ENCODE assay signal across 17 cellular contexts in genomic region chr4:159297088-159297487, GRCh38.
DNase-seq lines count a peak whose midpoint lies in the region; ATAC-seq, FAIRE-seq and TF ChIP-seq lines count a peak whose summit lies in the region.
"Had no signal": no experiment of that assay in that cellular context is flagged by ENCODE, and none has a peak within 500 bp of the region (broad histone marks: within the 10 kb centered on the region; RNA-seq: fewer than 3 reads in every experiment).

No MANE protein-coding gene starts in this region.

- H3K36me3 ChIP-seq in GM06990 (ENCODE audit: control insufficient read depth, insufficient read depth, low read length) (no peaks in the 10 kb centered on the region), GM12878 (ENCODE audit: control insufficient read depth in 2 of 2, insufficient read depth in 2 of 2, low read length in 1 of 2) (no peaks in the 10 kb centered on the region)
- H3K36me3 ChIP-seq: ascending aorta, SJCRH30 had no signal

- POLR2A ChIA-PET in GM12878 (lab: Charles Lee): no interaction called here

- in situ Hi-C loops in GM12878 (cut with MboI): no loop called here

- 59% methylated on average over 4 of the region's 4 CpGs for WGBS in GM12878 (ENCODE audit: insufficient coverage, insufficient replicate concordance, low lambda C conversion rate, missing lambda C conversion rate)

- DNase-seq in GM06990 (ENCODE audit: extremely low read depth, insufficient read length) (no peak), GM12878 (ENCODE audit: low read depth, low spot score) (no peak), left lobe of liver (ENCODE audit: low spot score) (no peak), glutamatergic neuron (no peak), iPS-NIHi7 (ENCODE audit: extremely low spot score) (no peak)
- DNase-seq: kidney glomerular epithelial cell, NCI-H187, NCI-H446 treated with DMSO at 0.1 percent for 48 hours, occipital lobe, SJCRH30 had no signal

- no peak overlapping the region for H3K4me3 ChIP-seq in GM06990 (replicated peaks; ENCODE audit: low read depth, low read length)
- no peak overlapping the region for H3K4me3 ChIP-seq in GM12878
- H3K4me3 ChIP-seq: ascending aorta, SJCRH30 had no signal

- H3K36me3 Mint-ChIP-seq in glutamatergic neuron (ENCODE audit: unreplicated experiment): no peaks in the 10 kb centered on the region

- H3K9me3 ChIP-seq in GM12878 (replicated peaks; ENCODE audit: control insufficient read depth, insufficient read depth, low read length): no peaks in the 10 kb centered on the region
- H3K9me3 ChIP-seq: ascending aorta, SJCRH30 had no signal

- H4K20me1 ChIP-seq in GM12878 (ENCODE audit: control insufficient read depth, insufficient read depth): no peaks in the 10 kb centered on the region

- no TSS peak for BruUV-seq in GM12878 (replicated peaks; lab: Mats Ljungman, UMichigan)

- no peaks in the 10 kb centered on the region for H3K79me2 ChIP-seq in GM12878 (ENCODE audit: control insufficient read depth, insufficient read depth, low read length)

- no peak for TF ChIP-seq EP300 in GM12878 (IDR thresholded peaks at IDR 0.05; ENCODE audit: borderline replicate concordance in 1 of 2, control insufficient read depth in 1 of 2, low read depth in 2 of 2, low read length in 2 of 2)

- H3K4me1 ChIP-seq in GM12878 (ENCODE audit: control insufficient read depth, insufficient read depth, low read length): no peaks in the 10 kb centered on the region
- H3K4me1 ChIP-seq: ascending aorta, SJCRH30 had no signal

- H3K4me3 Mint-ChIP-seq in glutamatergic neuron (ENCODE audit: unreplicated experiment): no peak overlapping the region
- H3K4me3 Mint-ChIP-seq: B cell had no signal

- no peak overlapping the region for H3K27ac Mint-ChIP-seq in glutamatergic neuron (ENCODE audit: unreplicated experiment)
- H3K27ac Mint-ChIP-seq: B cell had no signal

- RAD21 ChIA-PET in GM12878 (lab: Charles Lee; ENCODE audit: unreplicated experiment): no interaction called here

- no peak overlapping the region for H2AFZ ChIP-seq in GM12878 (ENCODE audit: control insufficient read depth, low read depth, low read length)

- TF ChIP-seq POLR2A in GM12878 (IDR thresholded peaks at IDR 0.05; ENCODE audit: low read depth, low read length): no peak

- no peak overlapping the region for H3K4me2 ChIP-seq in GM12878 (ENCODE audit: control insufficient read depth, insufficient read depth)

- CTCF ChIA-PET in GM12878 (lab: Yijun Ruan, JAX): interaction anchor here (0.6 kb wide), 1 partner anchor 403 kb away, joined by 3 read pairs; no protein-coding TSS in a partner anchor

- SMC1A ChIA-PET in GM12878 (lab: Charles Lee; ENCODE audit: uncharacterized antibody, unreplicated experiment): interaction anchor here (1.4 kb wide), 1 partner anchor 9 kb away, joined by 4 read pairs; no protein-coding TSS in a partner anchor

- H3K27me3 ChIP-seq in GM06990 (replicated peaks; ENCODE audit: control insufficient read depth, insufficient read depth, low read length) (no peaks in the 10 kb centered on the region), GM12878 (replicated peaks in 1 of 2; ENCODE audit: control insufficient read depth in 2 of 2, insufficient read depth in 2 of 2, low read length in 1 of 2) (no peaks in the 10 kb centered on the region)
- H3K27me3 ChIP-seq: ascending aorta, SJCRH30 had no signal

- TF ChIP-seq CTCF in GM06990 (IDR thresholded peaks at IDR 0.05; ENCODE audit: insufficient read depth, low read length, poor library complexity, severe bottlenecking) (peak; percentile 5), GM12878 (IDR thresholded peaks at IDR 0.05 in 2 of 3, conservative IDR thresholded peaks at IDR 0.05 in 1 of 3; ENCODE audit: control insufficient read depth in 2 of 3, extremely low read depth in 1 of 3, insufficient read depth in 1 of 3, low read depth in 3 of 3, low read length in 3 of 3) (no peak), glutamatergic neuron (IDR thresholded peaks at IDR 0.05; ENCODE audit: partially characterized antibody, unreplicated experiment) (no peak)

- H3K4me1 Mint-ChIP-seq in glutamatergic neuron (ENCODE audit: low read depth, unreplicated experiment): peaks cover 22% of the 10 kb centered on the region
- H3K4me1 Mint-ChIP-seq: B cell had no signal

- ATAC-seq in HG02870 (IDR thresholded peaks at IDR 0.05; ENCODE audit: unreplicated experiment): peak; percentile 36
- ATAC-seq in GM12878: no peak
- peak; percentile 26 for ATAC-seq in left lobe of liver
- ATAC-seq in GM21723 (IDR thresholded peaks at IDR 0.05; ENCODE audit: unreplicated experiment): no peak
- ATAC-seq in HG03460 (IDR thresholded peaks at IDR 0.05; ENCODE audit: unreplicated experiment): no peak

- no peak overlapping the region for H3K9ac ChIP-seq in GM12878 (ENCODE audit: control insufficient read depth, insufficient read depth, low read length)

- intact Hi-C loops in GM12878 (cut with micrococcal nuclease; ENCODE audit: unreplicated experiment): no loop called here

- H3K27ac ChIP-seq in GM12878 (ENCODE audit: control insufficient read depth, insufficient read depth): no peak overlapping the region
- H3K27ac ChIP-seq: ascending aorta, SJCRH30 had no signal

- no peak for FAIRE-seq in GM12878 (lab: Jason Lieb, UNC)
- FAIRE-seq: D721Med, GM19239 had no signal

- TF ChIP-seq RAD21 in GM12878 (IDR thresholded peaks at IDR 0.05; ENCODE audit: insufficient read depth, low read depth, low read length): no peak

- H3K27me3 Mint-ChIP-seq in glutamatergic neuron (ENCODE audit: unreplicated experiment): peaks cover 2% of the 10 kb centered on the region
- H3K27me3 Mint-ChIP-seq: B cell had no signal

- no peaks in the 10 kb centered on the region for H3K9me3 Mint-ChIP-seq in glutamatergic neuron (ENCODE audit: unreplicated experiment)

TF ChIP-seq in GM12878, 131 proteins besides CTCF, POLR2A, EP300 and RAD21:
- TF ChIP-seq RUNX3 (IDR thresholded peaks at IDR 0.05; ENCODE audit: low read length): peak; percentile 39; the same call in 1 of the 2 replicates
- TF ChIP-seq USF1 (IDR thresholded peaks at IDR 0.05; ENCODE audit: borderline replicate concordance, extremely low read length, insufficient read depth, low read depth, low read length): no peak
- no peak for TF ChIP-seq BHLHE40 (IDR thresholded peaks at IDR 0.05; ENCODE audit: borderline replicate concordance in 1 of 2, low read depth in 2 of 2, low read length in 1 of 2)

Comparison
In these comparisons a context has a peak if more than half of its experiments do, and no peak if none do; other contexts are left out.
1. ATAC-seq: peak in HG02870 (single experiment) and left lobe of liver (single experiment); none in GM12878 (single experiment), GM21723 (single experiment) and HG03460 (single experiment).